ENCODE assay signal across 1 cellular context in genomic region chr20:10036321-10036720, GRCh38. TPM values are rescaled to one million over a fixed set of nuclear protein-coding genes. Genes with fewer than 3 reads are reported as not detected.
"Had no signal": no experiment of that assay in that cellular context is flagged by ENCODE, and none has a peak within 500 bp of the region (broad histone marks: within the 10 kb centered on the region; RNA-seq: fewer than 3 reads in every experiment).

No MANE protein-coding gene starts in this region.

RNA-seq across cellular contexts. Expression of gene ANKEF1, which starts 1.5 kb away (rescaled TPM):
- total RNA-seq: myocyte had no signal
